8 cellular contexts compared by ENCODE assay signal in the genomic region with DNA sequence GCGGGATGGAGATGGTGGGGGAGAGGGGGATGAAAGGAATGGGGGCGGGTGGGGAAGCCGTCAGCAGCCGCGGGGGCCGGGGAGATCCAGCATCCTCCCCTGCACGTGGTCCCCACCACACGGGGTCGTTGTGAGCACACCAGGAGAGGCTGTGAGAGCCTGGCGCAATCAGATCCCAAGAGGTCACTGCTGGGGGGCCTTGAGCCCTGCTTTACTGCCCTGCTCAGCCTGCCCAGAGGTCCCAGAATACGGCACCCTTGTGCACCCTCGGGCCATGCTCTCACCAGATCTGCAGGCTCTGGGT. TPM values are rescaled to one million over a fixed set of nuclear protein-coding genes. Genes with fewer than 3 reads are reported as not detected.
DNase-seq lines count a peak whose midpoint lies in the region; TF ChIP-seq lines count a peak whose summit lies in the region.

No MANE protein-coding gene starts in this region.

- TF ChIP-seq CTCF in fibroblast of villous mesenchyme (IDR thresholded peaks at IDR 0.05; ENCODE audit: insufficient read depth, low read depth, low read length) = peak; percentile 44
- peak in 2 of 7 experiments; percentile 7 to 41 for TF ChIP-seq CTCF in stomach (IDR thresholded peaks at IDR 0.05)

- no peaks in the 10 kb centered on the region for H3K4me1 Mint-ChIP-seq in activated CD4-positive, alpha-beta T cell treated with anti-CD3 and anti-CD28 coated beads, Interleukin-2, amount 10 ng/mL, durations not matched to agents 7 days and 5 days

- POLR2A ChIA-PET in activated CD4-positive, alpha-beta T cell treated with anti-CD3 and anti-CD28 coated beads, Interleukin-2, amount 10 ng/mL, durations not matched to agents 7 days and 5 days (lab: Charles Lee) = no interaction called here

- H3K27me3 ChIP-seq in stomach = peaks cover 0 to 49% (median 5%) of the 10 kb centered on the region in 3 donors

- peaks cover 4% of the 10 kb centered on the region for H3K27me3 Mint-ChIP-seq in activated CD4-positive, alpha-beta T cell treated with anti-CD3 and anti-CD28 coated beads, Interleukin-2, amount 10 ng/mL, durations not matched to agents 7 days and 5 days

- intact Hi-C loops in stomach (cut with DNase I; ENCODE audit: low total_unique reads) = no loop called here

- H3K36me3 Mint-ChIP-seq in activated CD4-positive, alpha-beta T cell treated with anti-CD3 and anti-CD28 coated beads, Interleukin-2, amount 10 ng/mL, durations not matched to agents 7 days and 5 days (ENCODE audit: low read depth) = no peaks in the 10 kb centered on the region

- no peak overlapping the region for H3K27ac ChIP-seq in stomach

- DNase-seq in activated CD4-positive, alpha-beta T cell treated with anti-CD3 and anti-CD28 coated beads, Interleukin-2, amount 10 ng/mL, durations not matched to agents 7 days and 5 days = peak; percentile 30
- DNase-seq in activated CD4-positive, alpha-beta T cell treated with anti-CD3 and anti-CD28 coated beads, Interleukin-2, amount 50 U/mL, for 1 hour = no peak
- peak; percentile 23 for DNase-seq in RPMI7951 (ENCODE audit: low read depth)
- DNase-seq in fibroblast of villous mesenchyme (ENCODE audit: low read depth) = peak; percentile 35
- DNase-seq in stomach = peak; percentile 47
- no peak for DNase-seq in NCI-H2107 (lab: John Stamatoyannopoulos, UW)
- DNase-seq in NCI-H1694 treated with DMSO at 0.1 percent for 48 hours (lab: John Stamatoyannopoulos, UW) = no peak
- no peak for DNase-seq in DMS153 treated with DMSO at 0.1 percent for 48 hours (lab: John Stamatoyannopoulos, UW; ENCODE audit: unreplicated experiment)

- no peaks in the 10 kb centered on the region for H3K9me3 ChIP-seq in stomach

- CTCF ChIA-PET in activated CD4-positive, alpha-beta T cell treated with anti-CD3 and anti-CD28 coated beads, Interleukin-2, amount 10 ng/mL, durations not matched to agents 7 days and 5 days (lab: Charles Lee) = no interaction called here

- no peak for TF ChIP-seq EP300 in stomach (IDR thresholded peaks at IDR 0.05)

- H3K27ac Mint-ChIP-seq in activated CD4-positive, alpha-beta T cell treated with anti-CD3 and anti-CD28 coated beads, Interleukin-2, amount 10 ng/mL, durations not matched to agents 7 days and 5 days = no peak overlapping the region

- H3K4me3 Mint-ChIP-seq in activated CD4-positive, alpha-beta T cell treated with anti-CD3 and anti-CD28 coated beads, Interleukin-2, amount 10 ng/mL, durations not matched to agents 7 days and 5 days = no peak overlapping the region

- TF ChIP-seq POLR2A in stomach (IDR thresholded peaks at IDR 0.05) = no peak

- 2 to 9% (median 3%) methylated on average over 9 to 12 of the region's 12 CpGs for WGBS in stomach, 5 donors

- H3K4me1 ChIP-seq in stomach = peaks cover 0 to 8% (median 6%) of the 10 kb centered on the region in 4 donors

- no peak overlapping the region for H3K4me3 ChIP-seq in fibroblast of villous mesenchyme (ENCODE audit: low read depth, low read length)
- H3K4me3 ChIP-seq in stomach = no peak overlapping the region

- no peaks in the 10 kb centered on the region for H3K9me3 Mint-ChIP-seq in activated CD4-positive, alpha-beta T cell treated with anti-CD3 and anti-CD28 coated beads, Interleukin-2, amount 10 ng/mL, durations not matched to agents 7 days and 5 days

- peaks cover 0 to 32% (median 21%) of the 10 kb centered on the region in 4 donors for H3K36me3 ChIP-seq in stomach

RNA-seq across cellular contexts. Expression of gene CABP7, which starts 7.4 kb away (rescaled TPM):
- total RNA-seq in activated CD4-positive, alpha-beta T cell treated with anti-CD3 and anti-CD28 coated beads, Interleukin-2, amount 10 ng/mL, durations not matched to agents 7 days and 5 days = under 1 TPM in 1 of 2 experiments, not detected in 1; 0.06 TPM
- total RNA-seq in RPMI7951 (2014; rRNA removed; shearing (Covaris generic)) = not detected in 2 replicates
- total RNA-seq in fibroblast of villous mesenchyme (under 0.01 TPM in 1 of 2 replicates, not detected in the other), stomach (not detected)
- under 1 TPM in 2 of 3 donors, not detected in 1; 0.12 to 0.35 TPM for polyA plus RNA-seq in stomach

RNA-seq across cellular contexts. Expression of gene ZMAT5, which starts 39.6 kb away (rescaled TPM):
- 10 to 100 TPM; 19.3 to 21.0 TPM for total RNA-seq in activated CD4-positive, alpha-beta T cell treated with anti-CD3 and anti-CD28 coated beads, Interleukin-2, amount 10 ng/mL, durations not matched to agents 7 days and 5 days
- total RNA-seq in RPMI7951 (2014; rRNA removed; shearing (Covaris generic)) = 34.1 and 41.4 TPM in 2 replicates
- total RNA-seq in fibroblast of villous mesenchyme (14.2 and 24.5 TPM in 2 replicates), stomach (10 to 100 TPM in 2 of 5 donors, 1 to 10 TPM in 2, under 1 TPM in 1; 0.58 to 19.0 (median 5.3) TPM)
- polyA plus RNA-seq in stomach = 10 to 100 TPM; 30.3 to 37.9 (median 37.7) TPM

RNA-seq across cellular contexts. Expression of gene UQCR10, which starts 40.0 kb away (rescaled TPM):
- total RNA-seq in activated CD4-positive, alpha-beta T cell treated with anti-CD3 and anti-CD28 coated beads, Interleukin-2, amount 10 ng/mL, durations not matched to agents 7 days and 5 days = 10 to 100 TPM; 88.2 to 96.3 TPM
- total RNA-seq in RPMI7951 (2014; rRNA removed; shearing (Covaris generic)) = 120 and 150 TPM in 2 replicates
- total RNA-seq in fibroblast of villous mesenchyme = 59.6 and 60.9 TPM in 2 replicates
- 100 to 1,000 TPM in 1 of 5 donors, 10 to 100 TPM in 3, 1 to 10 TPM in 1; 2.0 to 136 (median 49.6) TPM for total RNA-seq in stomach
- 100 to 1,000 TPM; 248 to 307 (median 293) TPM for polyA plus RNA-seq in stomach

Comparison
In these comparisons a context has a peak if more than half of its experiments do, and no peak if none do; other contexts are left out.
1. DNase-seq: peak in activated CD4-positive, alpha-beta T cell treated with anti-CD3 and anti-CD28 coated beads, Interleukin-2, amount 10 ng/mL, durations not matched to agents 7 days and 5 days (single experiment), RPMI7951 (single experiment), fibroblast of villous mesenchyme (single experiment) and stomach (single experiment); none in activated CD4-positive, alpha-beta T cell treated with anti-CD3 and anti-CD28 coated beads, Interleukin-2, amount 50 U/mL, for 1 hour (single experiment), NCI-H2107 (single experiment), NCI-H1694 treated with DMSO at 0.1 percent for 48 hours (single experiment) and DMS153 treated with DMSO at 0.1 percent for 48 hours (single experiment).